ENCODE assay signal across 9 cellular contexts in the genomic region with DNA sequence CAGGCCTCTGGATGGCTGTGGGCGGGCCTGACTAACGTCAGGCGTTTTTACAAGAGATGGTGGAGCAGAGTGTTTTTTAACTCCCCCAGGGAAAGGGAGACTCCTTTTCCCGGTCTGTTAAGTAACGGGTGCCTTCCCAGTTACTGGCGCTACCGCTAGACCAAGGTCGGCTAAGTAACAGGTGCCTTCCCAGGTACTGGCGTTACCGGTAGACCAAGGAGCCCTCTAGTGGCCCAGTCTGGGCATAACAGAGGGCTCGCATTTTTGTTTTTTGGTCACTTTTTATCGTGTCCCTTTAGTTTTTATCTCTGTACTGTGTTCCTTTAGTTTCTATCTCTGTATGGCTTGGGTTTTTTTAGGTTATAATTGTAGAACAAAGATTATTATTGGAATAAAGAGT. TPM values are rescaled to one million over a fixed set of nuclear protein-coding genes. Genes with fewer than 3 reads are reported as not detected.
DNase-seq lines count a peak whose midpoint lies in the region; ATAC-seq and TF ChIP-seq lines count a peak whose summit lies in the region.
"Had no signal": no experiment of that assay in that cellular context is flagged by ENCODE, and none has a peak within 500 bp of the region (broad histone marks: within the 10 kb centered on the region; RNA-seq: fewer than 3 reads in every experiment).

No MANE protein-coding gene starts in this region.

- H3K27me3 ChIP-seq in PC-9 (ENCODE audit: insufficient read depth, low read depth) = no peaks in the 10 kb centered on the region
- H3K27me3 ChIP-seq: SJSA1 had no signal

- no peak overlapping the region for H3K27ac ChIP-seq in PC-9
- H3K27ac ChIP-seq: SJSA1 had no signal

- BruUV-seq in PC-9 (replicated peaks; lab: Mats Ljungman, UMichigan) = no TSS peak

- H3K27ac Mint-ChIP-seq in stimulated activated naive CD8-positive, alpha-beta T cell treated with anti-CD3 and anti-CD28 coated beads, Interleukin-15, amount 100 ng/mL, for 72 hours = no peak overlapping the region

- no peak for ATAC-seq in activated T-cell treated with anti-CD3 and anti-CD28 coated beads, Interleukin-2, amount 50 U/mL, for 4 hours
- ATAC-seq in stimulated activated naive CD8-positive, alpha-beta T cell treated with anti-CD3 and anti-CD28 coated beads, Interleukin-15, amount 100 ng/mL, for 72 hours = no peak
- ATAC-seq in HG03469 (IDR thresholded peaks at IDR 0.05; ENCODE audit: unreplicated experiment) = no peak
- ATAC-seq in GM18861 (IDR thresholded peaks at IDR 0.05; ENCODE audit: unreplicated experiment) = no peak

- intact Hi-C loops in PC-9 (cut with micrococcal nuclease; ENCODE audit: unreplicated experiment) = no loop called here

- H3F3A ChIP-seq in PC-9 (ENCODE audit: insufficient read depth, low read depth) = no peaks in the 10 kb centered on the region

- H3K9me3 Mint-ChIP-seq in activated T-cell treated with anti-CD3 and anti-CD28 coated beads, Interleukin-2, amount 50 U/mL, for 4 hours = peaks cover 26% of the 10 kb centered on the region
- H3K9me3 Mint-ChIP-seq in stimulated activated naive CD8-positive, alpha-beta T cell treated with anti-CD3 and anti-CD28 coated beads, Interleukin-15, amount 100 ng/mL, for 72 hours = peaks cover 31 to 37% of the 10 kb centered on the region in 2 donors

- no peaks in the 10 kb centered on the region for H3K27me3 Mint-ChIP-seq in activated T-cell treated with anti-CD3 and anti-CD28 coated beads, Interleukin-2, amount 50 U/mL, for 4 hours (ENCODE audit: low read depth)
- no peaks in the 10 kb centered on the region for H3K27me3 Mint-ChIP-seq in stimulated activated naive CD8-positive, alpha-beta T cell treated with anti-CD3 and anti-CD28 coated beads, Interleukin-15, amount 100 ng/mL, for 72 hours

- no peaks in the 10 kb centered on the region for H3K4me1 Mint-ChIP-seq in activated T-cell treated with anti-CD3 and anti-CD28 coated beads, Interleukin-2, amount 50 U/mL, for 4 hours (ENCODE audit: low read depth)
- no peaks in the 10 kb centered on the region for H3K4me1 Mint-ChIP-seq in stimulated activated naive CD8-positive, alpha-beta T cell treated with anti-CD3 and anti-CD28 coated beads, Interleukin-15, amount 100 ng/mL, for 72 hours

- H3K36me3 Mint-ChIP-seq in activated T-cell treated with anti-CD3 and anti-CD28 coated beads, Interleukin-2, amount 50 U/mL, for 4 hours (ENCODE audit: insufficient read depth) = peaks cover 51% of the 10 kb centered on the region

- H3K9me2 ChIP-seq in PC-9 (ENCODE audit: insufficient read depth) = no peaks in the 10 kb centered on the region

- no peak overlapping the region for H3K4me2 ChIP-seq in PC-9

- H3K4me3 Mint-ChIP-seq in activated T-cell treated with anti-CD3 and anti-CD28 coated beads, Interleukin-2, amount 50 U/mL, for 4 hours = no peak overlapping the region
- no peak overlapping the region for H3K4me3 Mint-ChIP-seq in stimulated activated naive CD8-positive, alpha-beta T cell treated with anti-CD3 and anti-CD28 coated beads, Interleukin-15, amount 100 ng/mL, for 72 hours

- H3K9me3 ChIP-seq in PC-9 (ENCODE audit: insufficient read depth, low read depth) = peaks cover 30% of the 10 kb centered on the region

- POLR2A ChIA-PET in PC-9 (lab: Charles Lee; ENCODE audit: unreplicated experiment) = no interaction called here

- H3K79me2 ChIP-seq in PC-9 (ENCODE audit: low read depth) = no peaks in the 10 kb centered on the region

- CTCF ChIA-PET in PC-9 (lab: Charles Lee) = no interaction called here

- TF ChIP-seq CTCF in PC-9 (conservative IDR thresholded peaks at IDR 0.05) (peak; percentile 67), epithelial cell of esophagus (IDR thresholded peaks at IDR 0.05; ENCODE audit: insufficient read depth, low read depth, low read length, missing control alignments) (peak; percentile 67)

- DNase-seq in activated T-cell treated with anti-CD3 and anti-CD28 coated beads, Interleukin-2, amount 50 U/mL, for 1 hour = peak; percentile 33
- no peak for DNase-seq in activated T-cell treated with anti-CD3 and anti-CD28 coated beads, Interleukin-2, amount 50 U/mL, for 4 hours
- DNase-seq in PC-9 = peak in 1 of 2 experiments; percentile 10
- peak; percentile 34 for DNase-seq in epithelial cell of esophagus (ENCODE audit: low read depth)
- DNase-seq in stimulated activated naive CD8-positive, alpha-beta T cell treated with anti-CD3 and anti-CD28 coated beads, Interleukin-15, amount 100 ng/mL, for 72 hours = peak; percentile 19 to 40
- DNase-seq in activated gamma-delta T cell treated with Interleukin-2 at 50 U/mL for 16 hours = no peak

- H3K4me3 ChIP-seq in PC-9 (no peak overlapping the region), epithelial cell of esophagus (ENCODE audit: low read length) (no peak overlapping the region)
- H3K4me3 ChIP-seq: SJSA1 had no signal

- no peaks in the 10 kb centered on the region for H4K20me1 ChIP-seq in PC-9 (ENCODE audit: insufficient read depth)

- H2AFZ ChIP-seq in PC-9 = no peak overlapping the region

- peaks cover 58% of the 10 kb centered on the region for H3K36me3 ChIP-seq in PC-9 (ENCODE audit: low read depth)

- no peaks in the 10 kb centered on the region for H3K4me1 ChIP-seq in PC-9 (replicated peaks; ENCODE audit: insufficient read depth)
- H3K4me1 ChIP-seq: SJSA1 had no signal

RNA-seq across cellular contexts. Expression of a gene that starts 10.0 kb away (rescaled TPM):
- total RNA-seq in activated T-cell treated with anti-CD3 and anti-CD28 coated beads, Interleukin-2, amount 50 U/mL, for 4 hours = 1 to 10 TPM; 5.0 to 7.5 (median 5.4) TPM
- 6.2 and 6.5 TPM in 2 replicates for total RNA-seq in PC-9 (2021)

RNA-seq across cellular contexts. Expression of a gene that starts 17.7 kb away (rescaled TPM):
- 1 to 10 TPM; 4.8 to 7.6 (median 6.4) TPM for total RNA-seq in activated T-cell treated with anti-CD3 and anti-CD28 coated beads, Interleukin-2, amount 50 U/mL, for 4 hours
- total RNA-seq in PC-9 (2021) = 9.9 and 11.0 TPM in 2 replicates

RNA-seq across cellular contexts. Expression of a gene that starts 55.5 kb away (rescaled TPM):
- 10 to 100 TPM in 2 of 3 donors, 1 to 10 TPM in 1; 8.0 to 12.1 (median 10.2) TPM for total RNA-seq in activated T-cell treated with anti-CD3 and anti-CD28 coated beads, Interleukin-2, amount 50 U/mL, for 4 hours
- total RNA-seq in PC-9 (2021) = 9.9 and 13.8 TPM in 2 replicates

Comparison
In these comparisons a context has a peak if more than half of its experiments do, and no peak if none do; other contexts are left out.
1. DNase-seq: peak in activated T-cell treated with anti-CD3 and anti-CD28 coated beads, Interleukin-2, amount 50 U/mL, for 1 hour (single experiment), epithelial cell of esophagus (single experiment) and stimulated activated naive CD8-positive, alpha-beta T cell treated with anti-CD3 and anti-CD28 coated beads, Interleukin-15, amount 100 ng/mL, for 72 hours (2 of 2); none in activated T-cell treated with anti-CD3 and anti-CD28 coated beads, Interleukin-2, amount 50 U/mL, for 4 hours (single experiment) and activated gamma-delta T cell treated with Interleukin-2 at 50 U/mL for 16 hours (single experiment).